In genomic region chr1:74271503-74271902, GRCh38 we compare ENCODE assay signal across 2 cellular contexts.
TF ChIP-seq lines count a peak whose summit lies in the region.

No MANE protein-coding gene starts in this region.

TF ChIP-seq in H1, 55 proteins besides CTCF, POLR2A, EP300 and RAD21 (continued from another document):
- TF ChIP-seq SP2 (IDR thresholded peaks at IDR 0.05; ENCODE audit: low read length) (no peak), CHD1 (IDR thresholded peaks at IDR 0.05; ENCODE audit: low read depth, low read length) (no peak), HDAC2 (IDR thresholded peaks at IDR 0.05; ENCODE audit: borderline replicate concordance in 1 of 2, low read depth in 2 of 2, low read length in 2 of 2) (no peak), EGR1 (IDR thresholded peaks at IDR 0.05; ENCODE audit: borderline replicate concordance, low read depth, low read length) (no peak), SP4 (IDR thresholded peaks at IDR 0.05; ENCODE audit: low read length) (no peak), CBX5 (IDR thresholded peaks at IDR 0.05; ENCODE audit: low read depth, low read length) (no peak), USF2 (IDR thresholded peaks at IDR 0.05; ENCODE audit: low read length) (no peak), NRF1 (IDR thresholded peaks at IDR 0.05; ENCODE audit: low read depth, low read length) (no peak), SP1 (IDR thresholded peaks at IDR 0.05; ENCODE audit: low read depth, low read length) (no peak), BCL11A (IDR thresholded peaks at IDR 0.05; ENCODE audit: low read depth in 2 of 2, low read length in 2 of 2) (no peak), TEAD4 (IDR thresholded peaks at IDR 0.05; ENCODE audit: low read depth, low read length) (no peak), HDAC6 (IDR thresholded peaks at IDR 0.05; ENCODE audit: low read depth, low read length) (no peak), BRCA1 (IDR thresholded peaks at IDR 0.05; ENCODE audit: low read depth, low read length) (no peak), CHD7 (IDR thresholded peaks at IDR 0.05; ENCODE audit: insufficient replicate concordance, low read length) (no peak)
TF ChIP-seq in H1: peak in this region for 0.

TF ChIP-seq in neural cell, 6 proteins besides CTCF, POLR2A, EP300 and RAD21 (continued from another document):
- no peak for TF ChIP-seq REST (IDR thresholded peaks at IDR 0.05; ENCODE audit: borderline replicate concordance)
